1 cellular context compared by ENCODE assay signal in genomic region chr5:16456103-16456832, GRCh38.
TF ChIP-seq lines count a peak whose summit lies in the region.

No MANE protein-coding gene starts in this region.

TF ChIP-seq in H1, 55 proteins besides CTCF, POLR2A, EP300 and RAD21 (continued from another document):
- no peak for TF ChIP-seq CHD7 (IDR thresholded peaks at IDR 0.05; ENCODE audit: insufficient replicate concordance, low read length)
- TF ChIP-seq SAP30 (IDR thresholded peaks at IDR 0.05; ENCODE audit: insufficient read depth, insufficient replicate concordance, low read length) = no peak
- no peak for TF ChIP-seq USF2 (IDR thresholded peaks at IDR 0.05; ENCODE audit: low read length)
- TF ChIP-seq JUN (IDR thresholded peaks at IDR 0.05; ENCODE audit: low read depth, low read length) = no peak
- TF ChIP-seq SRF (IDR thresholded peaks at IDR 0.05; ENCODE audit: low read depth, low read length) = no peak
- no peak for TF ChIP-seq SP2 (IDR thresholded peaks at IDR 0.05; ENCODE audit: low read length)
- TF ChIP-seq NANOG (IDR thresholded peaks at IDR 0.05; ENCODE audit: insufficient read depth, low read depth, low read length, poor library complexity, severe bottlenecking) = no peak
- TF ChIP-seq SUZ12 (IDR thresholded peaks at IDR 0.05; ENCODE audit: low read length) = no peak
